Comparison of ENCODE assay signal across 15 cellular contexts in the genomic region with DNA sequence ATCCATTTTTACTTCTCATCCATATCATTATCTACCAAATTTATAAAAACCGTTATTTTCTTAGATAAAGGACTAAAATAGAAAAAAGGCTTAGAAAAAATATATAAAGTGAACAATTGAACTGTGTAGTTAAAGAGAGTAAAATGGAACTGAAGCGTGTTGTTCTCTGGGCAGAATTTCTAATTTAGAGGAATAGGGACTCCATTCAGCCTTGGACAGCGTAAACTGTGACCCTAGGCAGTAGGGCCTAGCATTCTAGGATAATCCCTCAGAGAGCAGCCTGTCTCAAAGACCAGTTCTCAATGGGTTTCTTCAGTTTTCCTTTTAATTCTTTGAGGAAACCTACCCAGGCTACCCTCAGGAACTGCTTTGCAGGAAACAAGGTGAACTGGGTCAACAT. TPM values are rescaled to one million over a fixed set of nuclear protein-coding genes. Genes with fewer than 3 reads are reported as not detected.
DNase-seq lines count a peak whose midpoint lies in the region; ATAC-seq and TF ChIP-seq lines count a peak whose summit lies in the region.
"Had no signal": no experiment of that assay in that cellular context is flagged by ENCODE, and none has a peak within 500 bp of the region (broad histone marks: within the 10 kb centered on the region; RNA-seq: fewer than 3 reads in every experiment).

No MANE protein-coding gene starts in this region.

- H3K14ac ChIP-seq in H9 (ENCODE audit: insufficient read depth, low read length): no peak overlapping the region

- H3K18ac ChIP-seq in H9 (ENCODE audit: insufficient read length, low read depth, low read length): no peak overlapping the region

- H2BK12ac ChIP-seq in H9 (ENCODE audit: insufficient read length, low read depth, low read length): no peak overlapping the region

- H2AK5ac ChIP-seq in H9 (ENCODE audit: insufficient read length, low read length): no peak overlapping the region

- DNase-seq in H9 (no peak), gastrocnemius medialis (no peak), mesenteric fat pad (ENCODE audit: low spot score) (no peak), germinal center (ENCODE audit: low spot score) (no peak)
- DNase-seq: DMS53, MV-4-11, NCI-H1417 treated with DMSO at 0.1 percent for 48 hours, NCI-H2029 treated with DMSO at 0.1 percent for 48 hours, NCI-H510A treated with DMSO at 0.1 percent for 48 hours, Peyer's patch had no signal

- no peak overlapping the region for H4K8ac ChIP-seq in H9 (replicated peaks; ENCODE audit: insufficient read length, low read depth, low read length)

- no peak overlapping the region for H4K5ac ChIP-seq in H9 (ENCODE audit: insufficient read length, low read depth, low read length)

- no peaks in the 10 kb centered on the region for H3K27me3 Mint-ChIP-seq in H9 (ENCODE audit: low read depth)
- H3K27me3 Mint-ChIP-seq in brain: no peaks in the 10 kb centered on the region

- no peaks in the 10 kb centered on the region for H3K9me3 Mint-ChIP-seq in H9
- peaks cover 0 to 23% (median 0%) of the 10 kb centered on the region in 5 experiments for H3K9me3 Mint-ChIP-seq in brain

- peaks cover 2 to 17% (median 5%) of the 10 kb centered on the region in 3 experiments; a peak in 5 of 7 replicates for H3K36me3 Mint-ChIP-seq in H9 (ENCODE audit: insufficient read depth in 1 of 3, low read depth in 3 of 3)
- peaks cover 80% of the 10 kb centered on the region for H3K36me3 Mint-ChIP-seq in brain

- H3K4ac ChIP-seq in H9 (ENCODE audit: low read depth, low read length): no peak overlapping the region

- H3K9me3 ChIP-seq in H9 (ENCODE audit: control insufficient read depth, low read depth, low read length): no peaks in the 10 kb centered on the region
- no peaks in the 10 kb centered on the region for H3K9me3 ChIP-seq in gastrocnemius medialis
- H3K9me3 ChIP-seq: A549, Peyer's patch had no signal

- H3K79me2 ChIP-seq in H9 (ENCODE audit: insufficient read depth, low read length): peaks cover 70% of the 10 kb centered on the region; the same call in 1 of the 2 replicates

- in situ Hi-C loops in gastrocnemius medialis (cut with MboI; ENCODE audit: low sequenced_read_pairs in 4 of 4): loop anchor here in 1 of 4 donors (25.0 kb wide), 1 partner anchor 962 kb away; no protein-coding TSS in a partner anchor

- peak overlapping the region; percentile 43 to 78 (median 44); a peak in 3 of 7 replicates for H3K27ac Mint-ChIP-seq in H9
- peak overlapping the region in 4 of 5 experiments; percentile 17 to 87 (median 64) for H3K27ac Mint-ChIP-seq in brain

- no peak overlapping the region for H2BK20ac ChIP-seq in H9 (ENCODE audit: low read depth, low read length, poor library complexity, severe bottlenecking)

- no peak overlapping the region for H3K9ac ChIP-seq in H9 (ENCODE audit: extremely low read depth, insufficient read length, low read length)

- no peak overlapping the region for H3K4me2 ChIP-seq in H9 (ENCODE audit: insufficient read depth, insufficient read length, low read length)
- H3K4me2 ChIP-seq: A549 had no signal

- no peak overlapping the region for H3K4me3 ChIP-seq in gastrocnemius medialis
- H3K4me3 ChIP-seq: A549, Peyer's patch had no signal

- no peaks in the 10 kb centered on the region for H4K20me1 ChIP-seq in H9 (ENCODE audit: control insufficient read depth, insufficient read depth, insufficient read length)

- H2BK5ac ChIP-seq in H9 (ENCODE audit: insufficient read length, low read length): no peak overlapping the region

- H3K56ac ChIP-seq in H9 (ENCODE audit: insufficient read length, low read depth, low read length): no peak overlapping the region

- H2AFZ ChIP-seq in H9 (ENCODE audit: low read length): no peak overlapping the region

- H3K23ac ChIP-seq in H9 (ENCODE audit: insufficient read length, low read depth, low read length): no peak overlapping the region

- WGBS in H9 (ENCODE audit: extremely low coverage, insufficient read length, low lambda C conversion rate): no CpG with 5 or more reads among the region's 3 CpGs

- H3K4me1 ChIP-seq in H9 (ENCODE audit: insufficient read depth, low read length) (peaks cover 44% of the 10 kb centered on the region), gastrocnemius medialis (peaks cover 93% of the 10 kb centered on the region in 2 donors)

- H3K23me2 ChIP-seq in H9 (ENCODE audit: insufficient read length, low read depth, low read length, poor library complexity, severe bottlenecking): no peaks in the 10 kb centered on the region

- H3K27me3 ChIP-seq in H9 (ENCODE audit: insufficient read depth, low read length): no peaks in the 10 kb centered on the region
- H3K27me3 ChIP-seq in layer of hippocampus (ENCODE audit: control insufficient read depth, insufficient read depth, low read length): no peaks in the 10 kb centered on the region
- H3K27me3 ChIP-seq in gastrocnemius medialis: no peaks in the 10 kb centered on the region
- H3K27me3 ChIP-seq: Peyer's patch had no signal

- H2BK15ac ChIP-seq in H9 (ENCODE audit: low read depth, low read length): no peak overlapping the region

- ATAC-seq in gastrocnemius medialis (no peak), HG03159 (IDR thresholded peaks at IDR 0.05; ENCODE audit: unreplicated experiment) (no peak)
- ATAC-seq: A549 had no signal

- no peak overlapping the region for H3T11ph ChIP-seq in H9 (ENCODE audit: low read length)

- no peak overlapping the region for H3K4me3 Mint-ChIP-seq in H9
- H3K4me3 Mint-ChIP-seq in brain: peak overlapping the region in 1 of 5 experiments; percentile 17

- no peak for TF ChIP-seq CTCF in H9 (conservative IDR thresholded peaks at IDR 0.05)
- no peak for TF ChIP-seq CTCF in brain (conservative IDR thresholded peaks at IDR 0.05)
- no peak for TF ChIP-seq CTCF in gastrocnemius medialis (IDR thresholded peaks at IDR 0.05 in 4 of 5, conservative IDR thresholded peaks at IDR 0.05 in 1 of 5)

- no peak overlapping the region for H4K91ac ChIP-seq in H9 (ENCODE audit: insufficient read length, low read depth, low read length)

- no peaks in the 10 kb centered on the region for H3K36me3 ChIP-seq in gastrocnemius medialis
- H3K36me3 ChIP-seq: Peyer's patch had no signal

- H3K27ac ChIP-seq in H9 (ENCODE audit: insufficient read length, low read depth, low read length) (no peak overlapping the region), layer of hippocampus (ENCODE audit: low read depth, low read length) (peak overlapping the region; percentile 44), gastrocnemius medialis (peak overlapping the region; percentile 49 to 88 (median 67))
- H3K27ac ChIP-seq: A549, C4-2B, Peyer's patch had no signal

- no peaks in the 10 kb centered on the region for H3K79me1 ChIP-seq in H9 (ENCODE audit: insufficient read depth, low read depth, low read length, poor library complexity, severe bottlenecking)

- no peak overlapping the region for H2BK120ac ChIP-seq in H9 (ENCODE audit: low read depth, low read length, poor library complexity, severe bottlenecking)

- intact Hi-C loops in gastrocnemius medialis (cut with DNase I; ENCODE audit: low total_unique reads): no loop called here

- H3K4me1 Mint-ChIP-seq in H9 (peaks cover 94 to 97% of the 10 kb centered on the region in 2 experiments), brain (peaks cover 94% of the 10 kb centered on the region)

- TF ChIP-seq POLR2A in gastrocnemius medialis (IDR thresholded peaks at IDR 0.05): no peak

RNA-seq across cellular contexts. Expression of gene ZNF462, which starts 11.1 kb away (rescaled TPM):
- total RNA-seq in H9 (2021) (159 and 164 TPM in 2 replicates), gastrocnemius medialis (10 to 100 TPM in 2 of 4 donors, 1 to 10 TPM in 2; 9.3 to 13.3 (median 11.4) TPM), mesenteric fat pad (45.2 TPM)
- 5.3 TPM for polyA plus RNA-seq in brain (ENCODE audit: insufficient read depth, low read depth, low replicate concordance)
